In the genomic region with DNA sequence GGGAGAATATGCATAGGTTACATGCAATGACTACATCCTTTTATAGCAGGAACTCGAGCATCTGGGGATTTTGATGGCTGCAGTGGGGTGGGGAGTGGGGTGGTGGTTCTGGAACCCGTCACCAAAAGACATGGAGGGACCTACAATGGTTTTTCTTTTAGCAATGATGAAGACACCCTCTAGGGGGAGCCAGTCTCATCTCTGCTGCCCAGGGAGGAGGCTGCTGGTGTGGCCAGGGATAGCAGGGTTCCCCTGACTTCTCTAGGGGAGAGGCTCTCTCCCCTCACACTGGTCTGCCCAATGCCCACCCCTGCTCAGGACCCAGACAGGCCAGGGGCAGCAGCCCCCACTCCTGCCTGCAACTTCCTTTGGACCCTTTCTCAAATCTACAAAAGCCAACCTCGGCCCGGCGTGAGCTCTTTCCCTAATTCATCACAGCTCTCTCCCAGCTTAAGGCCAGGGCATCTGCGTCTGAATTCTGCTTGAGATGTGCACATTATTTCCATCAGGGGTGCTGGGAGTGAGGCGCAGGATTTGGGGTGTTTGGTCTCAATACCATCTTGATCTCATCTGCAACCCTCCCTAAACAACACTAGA, we compare ENCODE assay signal across 8 cellular contexts.
DNase-seq lines count a peak whose midpoint lies in the region; ATAC-seq, FAIRE-seq and TF ChIP-seq lines count a peak whose summit lies in the region.

No MANE protein-coding gene starts in this region.

- H3K9me1 ChIP-seq in endothelial cell of umbilical vein (replicated peaks; ENCODE audit: control insufficient read depth, extremely low read depth, insufficient read depth, low read length): no peaks in the 10 kb centered on the region

- H3K4me1 Mint-ChIP-seq in neural crest cell: peaks cover 8% of the 10 kb centered on the region

- H3K4me2 ChIP-seq in DND-41 (ENCODE audit: insufficient read depth, low read length): no peak overlapping the region
- H3K4me2 ChIP-seq in endothelial cell of umbilical vein (ENCODE audit: insufficient read depth, low read length): no peak overlapping the region

- intact Hi-C loops in endothelial cell of umbilical vein (cut with micrococcal nuclease): loop anchor here (1.0 to 10.0 kb wide), 5 partner anchors 37 to 513 kb away; a partner anchor contains a TSS

- H3K4me1 ChIP-seq in DND-41 (ENCODE audit: insufficient read depth, low read length): no peaks in the 10 kb centered on the region
- H3K4me1 ChIP-seq in endothelial cell of umbilical vein (ENCODE audit: control insufficient read depth, extremely low read depth, insufficient read depth, low read length): no peaks in the 10 kb centered on the region

- POLR2A ChIA-PET in endothelial cell of umbilical vein (lab: Charles Lee): no interaction called here

- ATAC-seq in DND-41 (ENCODE audit: insufficient read depth, low read depth) (peak; percentile 67; the same call in 2 of the 3 replicates), GM19397 (IDR thresholded peaks at IDR 0.05; ENCODE audit: unreplicated experiment) (peak; percentile 91), HG03565 (IDR thresholded peaks at IDR 0.05; ENCODE audit: unreplicated experiment) (peak; percentile 67), GM18873 (IDR thresholded peaks at IDR 0.05; ENCODE audit: low FRiP score, unreplicated experiment) (no peak)

- H3K36me3 ChIP-seq in DND-41 (ENCODE audit: insufficient read depth, low read length) (no peaks in the 10 kb centered on the region), endothelial cell of umbilical vein (ENCODE audit: control insufficient read depth in 2 of 2, extremely low read depth in 1 of 2, insufficient read depth in 2 of 2, low read length in 2 of 2) (peaks cover 24 to 36% of the 10 kb centered on the region in 2 experiments)

- no peaks in the 10 kb centered on the region for H3K9me3 Mint-ChIP-seq in neural crest cell

- H3K36me3 Mint-ChIP-seq in neural crest cell (ENCODE audit: low read depth): peaks cover 35% of the 10 kb centered on the region

- H3K27me3 Mint-ChIP-seq in neural crest cell (ENCODE audit: low read depth): no peaks in the 10 kb centered on the region

- TF ChIP-seq CTCF in DND-41 (IDR thresholded peaks at IDR 0.05; ENCODE audit: borderline replicate concordance, extremely low read depth, low read length, poor library complexity, severe bottlenecking) (peak; percentile 50), endothelial cell of umbilical vein (IDR thresholded peaks at IDR 0.05; ENCODE audit: extremely low read depth in 1 of 2, insufficient read depth in 1 of 2, low read depth in 1 of 2, low read length in 2 of 2) (peak; percentile 63 to 82), neural crest cell (conservative IDR thresholded peaks at IDR 0.05) (peak; percentile 76)

- DNase-seq in DND-41: peak; percentile 19
- DNase-seq in RPMI7951 (ENCODE audit: low read depth): peak; percentile 22
- DNase-seq in endothelial cell of umbilical vein (ENCODE audit: low read depth, low spot score): peak; percentile 55
- peak; percentile 70 for DNase-seq in neural crest cell (ENCODE audit: low read depth, low spot score)
- no peak for DNase-seq in cerebellum (ENCODE audit: low spot score)

- peak; percentile 59 for FAIRE-seq in endothelial cell of umbilical vein (lab: Jason Lieb, UNC)

- no peaks in the 10 kb centered on the region for H3K27me3 ChIP-seq in DND-41 (ENCODE audit: insufficient read depth, low read length, poor library complexity)
- H3K27me3 ChIP-seq in endothelial cell of umbilical vein (ENCODE audit: control insufficient read depth in 2 of 2, insufficient read depth in 2 of 2, low read length in 2 of 2): no peaks in the 10 kb centered on the region

- H3K4me3 Mint-ChIP-seq in neural crest cell: peak overlapping the region; percentile 36

- no peaks in the 10 kb centered on the region for H3K79me2 ChIP-seq in DND-41 (ENCODE audit: insufficient read depth, low read length)
- H3K79me2 ChIP-seq in endothelial cell of umbilical vein (ENCODE audit: control insufficient read depth, insufficient read depth, low read length): peaks cover 40% of the 10 kb centered on the region

- BruUV-seq in endothelial cell of umbilical vein (replicated peaks; lab: Mats Ljungman, UMichigan): no TSS peak

- H3K9me3 ChIP-seq in DND-41 (ENCODE audit: insufficient read depth, low read length, severe bottlenecking) (no peaks in the 10 kb centered on the region), endothelial cell of umbilical vein (replicated peaks; ENCODE audit: control insufficient read depth, insufficient read depth, low read length) (no peaks in the 10 kb centered on the region)

- no peak for TF ChIP-seq POLR2A in endothelial cell of umbilical vein (IDR thresholded peaks at IDR 0.05; ENCODE audit: low read depth, low read length)

- H3K9ac ChIP-seq in DND-41 (ENCODE audit: low read depth, low read length) (no peak overlapping the region), endothelial cell of umbilical vein (replicated peaks; ENCODE audit: extremely low read depth, insufficient read depth, low read length) (no peak overlapping the region)

- peak overlapping the region; percentile 65 for H3K27ac Mint-ChIP-seq in neural crest cell (ENCODE audit: unreplicated experiment)

- H2AFZ ChIP-seq in DND-41 (ENCODE audit: low read depth, low read length): no peak overlapping the region
- H2AFZ ChIP-seq in endothelial cell of umbilical vein (ENCODE audit: low read depth, low read length): no peak overlapping the region

- no peaks in the 10 kb centered on the region for H4K20me1 ChIP-seq in DND-41 (ENCODE audit: insufficient read depth, low read length)
- H4K20me1 ChIP-seq in endothelial cell of umbilical vein (replicated peaks; ENCODE audit: control insufficient read depth, extremely low read depth, insufficient read depth, low read length): peaks cover 3% of the 10 kb centered on the region

- H3K27ac ChIP-seq in DND-41 (ENCODE audit: low read length) (no peak overlapping the region), endothelial cell of umbilical vein (ENCODE audit: insufficient read depth, low read depth, low read length) (no peak overlapping the region)

- dilution Hi-C loops in endothelial cell of umbilical vein (cut with MboI; ENCODE audit: extremely low pct_ligation_motif_present, low sequenced_read_pairs): loop anchor here (25.0 kb wide), 1 partner anchor 497 kb away; no protein-coding TSS in a partner anchor

- CTCF ChIA-PET in endothelial cell of umbilical vein (lab: Charles Lee): interaction anchor here (0.5 to 3.6 kb wide), 31 partner anchors 10 to 514 kb away, joined by 3 to 41 read pairs (median 4); no protein-coding TSS in a partner anchor

- no peak overlapping the region for H3K4me3 ChIP-seq in DND-41 (ENCODE audit: low read depth in 1 of 2, low read length in 2 of 2)
- no peak overlapping the region for H3K4me3 ChIP-seq in endothelial cell of umbilical vein (replicated peaks in 1 of 3; ENCODE audit: insufficient read depth in 1 of 3, low read depth in 1 of 3, low read length in 3 of 3)

TF ChIP-seq in endothelial cell of umbilical vein, 7 proteins besides CTCF, POLR2A, EP300 and RAD21:
- TF ChIP-seq, protein P1, sequence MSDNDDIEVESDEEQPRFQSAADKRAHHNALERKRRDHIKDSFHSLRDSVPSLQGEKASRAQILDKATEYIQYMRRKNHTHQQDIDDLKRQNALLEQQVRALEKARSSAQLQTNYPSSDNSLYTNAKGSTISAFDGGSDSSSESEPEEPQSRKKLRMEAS (IDR thresholded peaks at IDR 0.05; ENCODE audit: insufficient read depth, insufficient read length): no peak
- no peak for TF ChIP-seq JUN (IDR thresholded peaks at IDR 0.05; ENCODE audit: borderline replicate concordance, insufficient read depth, insufficient read length, low read depth)
- TF ChIP-seq GATA2 (IDR thresholded peaks at IDR 0.05; ENCODE audit: insufficient read depth, insufficient read length, low read depth, low read length): no peak
- no peak for TF ChIP-seq POLR2AphosphoS5 (IDR thresholded peaks at IDR 0.05; ENCODE audit: insufficient read depth, low read depth, low read length)
- TF ChIP-seq EZH2 (IDR thresholded peaks at IDR 0.05; ENCODE audit: borderline replicate concordance, low read depth, low read length, severe bottlenecking): no peak
- TF ChIP-seq FOS (IDR thresholded peaks at IDR 0.05; ENCODE audit: borderline replicate concordance, insufficient read depth, low read length): no peak
- TF ChIP-seq MYC (IDR thresholded peaks at IDR 0.05; ENCODE audit: low read depth, low read length): no peak
